ENCODE assay signal across 9 cellular contexts in the genomic region with DNA sequence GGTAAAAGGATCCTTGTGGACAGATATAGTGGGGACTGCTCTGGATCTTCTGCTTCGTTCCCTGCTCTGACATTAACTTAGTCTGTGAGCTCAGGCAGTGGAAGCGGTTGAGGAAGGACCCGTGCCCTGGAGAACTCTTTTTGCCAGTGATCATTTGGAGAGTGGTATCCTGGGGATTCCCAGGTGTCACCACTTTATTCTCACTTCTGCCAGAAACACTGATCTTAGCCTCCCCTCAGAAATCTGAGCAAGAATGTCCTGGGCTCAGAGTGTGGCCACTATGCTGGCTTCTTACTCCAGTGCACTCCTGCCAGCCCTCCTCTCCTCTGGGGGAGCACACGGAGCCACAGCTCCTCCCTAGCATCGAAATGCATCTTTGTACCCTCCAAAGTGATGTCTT. TPM values are rescaled to one million over a fixed set of nuclear protein-coding genes. Genes with fewer than 3 reads are reported as not detected.
"Had no signal": no experiment of that assay in that cellular context is flagged by ENCODE, and none has a peak within 500 bp of the region (broad histone marks: within the 10 kb centered on the region; RNA-seq: fewer than 3 reads in every experiment).

No MANE protein-coding gene starts in this region.

- H3K27ac ChIP-seq: GM23248, HL-60 had no signal

- H3K9ac ChIP-seq: GM23248 had no signal

- H3K27ac Mint-ChIP-seq: H9, IgD-negative memory B cell had no signal

- H3K36me3 Mint-ChIP-seq: IgD-negative memory B cell had no signal

- H3K4me3 Mint-ChIP-seq: IgD-negative memory B cell had no signal

- H3K9me3 Mint-ChIP-seq: IgD-negative memory B cell had no signal

- DNase-seq: GM23248, GOT3, H9, HCEC 1CT, KBM-7 had no signal

- H2AFZ ChIP-seq: GM23248 had no signal

- H3K4me3 ChIP-seq: GM23248 had no signal

RNA-seq across cellular contexts. Expression of a gene that starts 7.6 kb away (rescaled TPM):
- total RNA-seq: GM23248, HepG2, HT1080 had no signal
- polyA plus RNA-seq: GM23248, HepG2, IgD-negative memory B cell had no signal

RNA-seq across cellular contexts. Expression of a gene that starts 35.0 kb away (rescaled TPM):
- total RNA-seq: GM23248, H9, HepG2, HT1080 had no signal
- polyA plus RNA-seq: GM23248 had no signal

RNA-seq across cellular contexts. Expression of a gene that starts 59.7 kb away (rescaled TPM):
- total RNA-seq: GM23248, HepG2, HT1080 had no signal
- polyA plus RNA-seq: IgD-negative memory B cell had no signal
